Comparison of ENCODE assay signal across 8 cellular contexts in genomic region chr5:95861858-95862561, GRCh38. TPM values are rescaled to one million over a fixed set of nuclear protein-coding genes. Genes with fewer than 3 reads are reported as not detected.
A peak's percentile ranks its signal among the peaks of the same experiment; 100 is the strongest.
DNase-seq lines count a peak whose midpoint lies in the region; ATAC-seq and TF ChIP-seq lines count a peak whose summit lies in the region.

No MANE protein-coding gene starts in this region.

- CTCF ChIA-PET in activated CD8-positive, alpha-beta memory T cell treated with anti-CD3 and anti-CD28 coated beads, Interleukin-2, amount 10 ng/mL, durations not matched to agents 7 days and 5 days (lab: Charles Lee): interaction anchor here (0.7 to 4.9 kb wide), 7 partner anchors 8 to 474 kb away, joined by 3 to 40 read pairs (median 3); no protein-coding TSS in a partner anchor
- CTCF ChIA-PET in activated naive CD4-positive, alpha-beta T cell treated with anti-CD3 and anti-CD28 coated beads, Interleukin-2, amount 10 ng/mL, durations not matched to agents 7 days and 5 days (lab: Charles Lee): interaction anchor here (0.6 to 10.7 kb wide), 9 partner anchors 14 to 738 kb away, joined by 3 to 125 read pairs (median 3); no protein-coding TSS in a partner anchor

- peaks cover 0 to 55% (median 42%) of the 10 kb centered on the region in 4 donors for H3K4me1 ChIP-seq in tibial nerve
- H3K4me1 ChIP-seq in Peyer's patch: peaks cover 0 to 6% (median 3%) of the 10 kb centered on the region in 4 donors

- no peak overlapping the region for H3K4me3 Mint-ChIP-seq in activated CD8-positive, alpha-beta memory T cell treated with anti-CD3 and anti-CD28 coated beads, Interleukin-2, amount 10 ng/mL, durations not matched to agents 7 days and 5 days
- H3K4me3 Mint-ChIP-seq in activated naive CD4-positive, alpha-beta T cell treated with anti-CD3 and anti-CD28 coated beads, Interleukin-2, amount 10 ng/mL, durations not matched to agents 7 days and 5 days: no peak overlapping the region

- H3K4me1 Mint-ChIP-seq in activated CD8-positive, alpha-beta memory T cell treated with anti-CD3 and anti-CD28 coated beads, Interleukin-2, amount 10 ng/mL, durations not matched to agents 7 days and 5 days: peaks cover 46% of the 10 kb centered on the region
- H3K4me1 Mint-ChIP-seq in activated naive CD4-positive, alpha-beta T cell treated with anti-CD3 and anti-CD28 coated beads, Interleukin-2, amount 10 ng/mL, durations not matched to agents 7 days and 5 days: peaks cover 53% of the 10 kb centered on the region

- H3K4me3 ChIP-seq in tibial nerve: no peak overlapping the region
- no peak overlapping the region for H3K4me3 ChIP-seq in Peyer's patch

- H3K27ac ChIP-seq in tibial nerve (peak overlapping the region; percentile 7 to 94 (median 66)), Peyer's patch (peak overlapping the region in 2 of 4 donors; percentile 32 to 67)

- no peak for ATAC-seq in activated CD8-positive, alpha-beta memory T cell treated with anti-CD3 and anti-CD28 coated beads, Interleukin-2, amount 10 ng/mL, durations not matched to agents 7 days and 5 days
- no peak for ATAC-seq in GM21360 (IDR thresholded peaks at IDR 0.05; ENCODE audit: unreplicated experiment)

- no peaks in the 10 kb centered on the region for H3K27me3 Mint-ChIP-seq in activated CD8-positive, alpha-beta memory T cell treated with anti-CD3 and anti-CD28 coated beads, Interleukin-2, amount 10 ng/mL, durations not matched to agents 7 days and 5 days
- peaks cover 8% of the 10 kb centered on the region for H3K27me3 Mint-ChIP-seq in activated naive CD4-positive, alpha-beta T cell treated with anti-CD3 and anti-CD28 coated beads, Interleukin-2, amount 10 ng/mL, durations not matched to agents 7 days and 5 days

- DNase-seq in activated CD8-positive, alpha-beta memory T cell treated with anti-CD3 and anti-CD28 coated beads, Interleukin-2, amount 10 ng/mL, durations not matched to agents 7 days and 5 days: peak; percentile 53
- DNase-seq in activated CD8-positive, alpha-beta memory T cell treated with anti-CD3 and anti-CD28 coated beads for 24 hours: no peak
- peak; percentile 43 for DNase-seq in activated naive CD4-positive, alpha-beta T cell treated with anti-CD3 and anti-CD28 coated beads, Interleukin-2, amount 10 ng/mL, durations not matched to agents 7 days and 5 days
- peak; percentile 63 for DNase-seq in kidney tubule cell (ENCODE audit: low spot score)
- DNase-seq in tibial nerve (ENCODE audit: low spot score in 2 of 2): no peak
- DNase-seq in Peyer's patch: no peak
- DNase-seq in HuH-7.5 (ENCODE audit: low spot score): no peak

- 76 to 78% methylated on average over 8 of the region's 8 CpGs for WGBS in tibial nerve, 2 donors

- peak overlapping the region; percentile 31 for H3K27ac Mint-ChIP-seq in activated CD8-positive, alpha-beta memory T cell treated with anti-CD3 and anti-CD28 coated beads, Interleukin-2, amount 10 ng/mL, durations not matched to agents 7 days and 5 days
- no peak overlapping the region for H3K27ac Mint-ChIP-seq in activated naive CD4-positive, alpha-beta T cell treated with anti-CD3 and anti-CD28 coated beads, Interleukin-2, amount 10 ng/mL, durations not matched to agents 7 days and 5 days

- TF ChIP-seq EP300 in tibial nerve (IDR thresholded peaks at IDR 0.05): no peak

- peaks cover 2% of the 10 kb centered on the region for H3K36me3 Mint-ChIP-seq in activated CD8-positive, alpha-beta memory T cell treated with anti-CD3 and anti-CD28 coated beads, Interleukin-2, amount 10 ng/mL, durations not matched to agents 7 days and 5 days
- peaks cover 2% of the 10 kb centered on the region for H3K36me3 Mint-ChIP-seq in activated naive CD4-positive, alpha-beta T cell treated with anti-CD3 and anti-CD28 coated beads, Interleukin-2, amount 10 ng/mL, durations not matched to agents 7 days and 5 days

- H3K9me3 Mint-ChIP-seq in activated CD8-positive, alpha-beta memory T cell treated with anti-CD3 and anti-CD28 coated beads, Interleukin-2, amount 10 ng/mL, durations not matched to agents 7 days and 5 days (ENCODE audit: low read depth): no peaks in the 10 kb centered on the region
- H3K9me3 Mint-ChIP-seq in activated naive CD4-positive, alpha-beta T cell treated with anti-CD3 and anti-CD28 coated beads, Interleukin-2, amount 10 ng/mL, durations not matched to agents 7 days and 5 days: peaks cover 1% of the 10 kb centered on the region

- no peaks in the 10 kb centered on the region for H3K9me3 ChIP-seq in tibial nerve
- H3K9me3 ChIP-seq in Peyer's patch: no peaks in the 10 kb centered on the region

- no peaks in the 10 kb centered on the region for H3K36me3 ChIP-seq in tibial nerve
- H3K36me3 ChIP-seq in Peyer's patch: no peaks in the 10 kb centered on the region

- TF ChIP-seq CTCF in tibial nerve (IDR thresholded peaks at IDR 0.05) (peak in 1 of 5 experiments; percentile 9), Peyer's patch (IDR thresholded peaks at IDR 0.05) (no peak)

- no peaks in the 10 kb centered on the region for H3K27me3 ChIP-seq in tibial nerve
- H3K27me3 ChIP-seq in Peyer's patch: no peaks in the 10 kb centered on the region

- no peak for TF ChIP-seq POLR2A in tibial nerve (IDR thresholded peaks at IDR 0.05)
- no peak for TF ChIP-seq POLR2A in Peyer's patch (IDR thresholded peaks at IDR 0.05)

RNA-seq across cellular contexts. Expression of gene GLRX, which starts 39.5 kb away (rescaled TPM):
- 10 to 100 TPM; 65.3 to 67.1 TPM for total RNA-seq in activated CD8-positive, alpha-beta memory T cell treated with anti-CD3 and anti-CD28 coated beads, Interleukin-2, amount 10 ng/mL, durations not matched to agents 7 days and 5 days
- 10 to 100 TPM; 15.3 to 72.0 (median 40.4) TPM for total RNA-seq in tibial nerve
- 100 to 1,000 TPM; 126 to 311 (median 181) TPM for total RNA-seq in Peyer's patch

Comparison
In these comparisons a context has a peak if more than half of its experiments do, and no peak if none do; other contexts are left out.
1. DNase-seq: peak in activated CD8-positive, alpha-beta memory T cell treated with anti-CD3 and anti-CD28 coated beads, Interleukin-2, amount 10 ng/mL, durations not matched to agents 7 days and 5 days (single experiment), activated naive CD4-positive, alpha-beta T cell treated with anti-CD3 and anti-CD28 coated beads, Interleukin-2, amount 10 ng/mL, durations not matched to agents 7 days and 5 days (single experiment) and kidney tubule cell (single experiment); none in activated CD8-positive, alpha-beta memory T cell treated with anti-CD3 and anti-CD28 coated beads for 24 hours (single experiment), tibial nerve (0 of 2), Peyer's patch (0 of 3) and HuH-7.5 (single experiment).